In the genomic region with DNA sequence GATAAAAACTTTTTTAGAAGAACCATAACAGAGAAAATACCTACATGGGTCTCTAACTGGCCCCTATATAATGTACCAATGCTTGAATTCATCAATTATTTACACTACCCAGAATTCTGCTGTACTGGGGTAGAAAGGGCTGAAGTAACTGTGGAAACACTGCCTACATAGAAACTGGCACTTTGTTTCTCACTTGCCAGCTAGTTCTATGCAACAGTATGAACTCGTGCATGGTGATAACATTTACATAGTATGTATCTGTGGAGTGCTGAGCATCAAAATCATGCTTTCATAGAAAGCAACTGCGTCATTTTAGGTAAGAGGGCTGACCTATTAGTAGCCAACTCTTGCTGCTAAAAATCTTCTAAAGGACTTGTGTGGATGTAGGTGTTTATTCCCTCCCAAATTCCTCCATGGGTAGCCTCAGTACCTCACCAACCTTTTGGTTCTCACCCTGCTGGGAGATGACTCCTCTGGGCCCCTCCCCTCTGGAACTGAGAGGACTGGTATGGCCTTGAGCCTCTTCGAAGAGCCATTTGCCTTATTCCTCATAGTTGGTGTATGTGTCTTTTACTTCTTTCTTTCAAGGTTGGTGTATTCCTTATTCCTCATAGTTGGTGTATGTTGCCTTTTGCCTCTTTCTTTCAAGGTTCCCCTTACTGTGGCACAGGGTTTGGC, we compare ENCODE assay signal across 1 cellular context.
TF ChIP-seq lines count a peak whose summit lies in the region.

No MANE protein-coding gene starts in this region.

TF ChIP-seq in GM23338, 12 proteins besides CTCF, POLR2A, EP300 and RAD21 (continued from another document):
- TF ChIP-seq, protein P1, sequence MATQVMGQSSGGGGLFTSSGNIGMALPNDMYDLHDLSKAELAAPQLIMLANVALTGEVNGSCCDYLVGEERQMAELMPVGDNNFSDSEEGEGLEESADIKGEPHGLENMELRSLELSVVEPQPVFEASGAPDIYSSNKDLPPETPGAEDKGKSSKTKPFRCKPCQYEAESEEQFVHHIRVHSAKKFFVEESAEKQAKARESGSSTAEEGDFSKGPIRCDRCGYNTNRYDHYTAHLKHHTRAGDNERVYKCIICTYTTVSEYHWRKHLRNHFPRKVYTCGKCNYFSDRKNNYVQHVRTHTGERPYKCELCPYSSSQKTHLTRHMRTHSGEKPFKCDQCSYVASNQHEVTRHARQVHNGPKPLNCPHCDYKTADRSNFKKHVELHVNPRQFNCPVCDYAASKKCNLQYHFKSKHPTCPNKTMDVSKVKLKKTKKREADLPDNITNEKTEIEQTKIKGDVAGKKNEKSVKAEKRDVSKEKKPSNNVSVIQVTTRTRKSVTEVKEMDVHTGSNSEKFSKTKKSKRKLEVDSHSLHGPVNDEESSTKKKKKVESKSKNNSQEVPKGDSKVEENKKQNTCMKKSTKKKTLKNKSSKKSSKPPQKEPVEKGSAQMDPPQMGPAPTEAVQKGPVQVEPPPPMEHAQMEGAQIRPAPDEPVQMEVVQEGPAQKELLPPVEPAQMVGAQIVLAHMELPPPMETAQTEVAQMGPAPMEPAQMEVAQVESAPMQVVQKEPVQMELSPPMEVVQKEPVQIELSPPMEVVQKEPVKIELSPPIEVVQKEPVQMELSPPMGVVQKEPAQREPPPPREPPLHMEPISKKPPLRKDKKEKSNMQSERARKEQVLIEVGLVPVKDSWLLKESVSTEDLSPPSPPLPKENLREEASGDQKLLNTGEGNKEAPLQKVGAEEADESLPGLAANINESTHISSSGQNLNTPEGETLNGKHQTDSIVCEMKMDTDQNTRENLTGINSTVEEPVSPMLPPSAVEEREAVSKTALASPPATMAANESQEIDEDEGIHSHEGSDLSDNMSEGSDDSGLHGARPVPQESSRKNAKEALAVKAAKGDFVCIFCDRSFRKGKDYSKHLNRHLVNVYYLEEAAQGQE (IDR thresholded peaks at IDR 0.05; ENCODE audit: unreplicated experiment) = no peak
TF ChIP-seq in GM23338: peak in this region for 0.
